Comparison of ENCODE assay signal across 9 cellular contexts in genomic region chr5:90015584-90016018, GRCh38.
DNase-seq lines count a peak whose midpoint lies in the region; ATAC-seq lines count a peak whose summit lies in the region.
"Had no signal": no experiment of that assay in that cellular context is flagged by ENCODE, and none has a peak within 500 bp of the region (broad histone marks: within the 10 kb centered on the region; RNA-seq: fewer than 3 reads in every experiment).

No MANE protein-coding gene starts in this region.

- no peaks in the 10 kb centered on the region for H3K79me1 ChIP-seq in neuronal stem cell (ENCODE audit: low read depth, low read length)

- H3K4me2 ChIP-seq in neuronal stem cell (ENCODE audit: insufficient read depth, low read length, poor library complexity, severe bottlenecking) = no peak overlapping the region

- no peak overlapping the region for H2AK5ac ChIP-seq in neuronal stem cell (ENCODE audit: low read depth, low read length)

- H2BK120ac ChIP-seq in neuronal stem cell (ENCODE audit: low read depth, low read length) = no peak overlapping the region

- no peak overlapping the region for H3K27ac ChIP-seq in neuronal stem cell (replicated peaks; ENCODE audit: low read length)
- H3K27ac ChIP-seq: esophagus muscularis mucosa had no signal

- H2AFZ ChIP-seq in neuronal stem cell (ENCODE audit: low read length) = peak overlapping the region; percentile 19

- POLR2A ChIA-PET in activated CD4-positive, alpha-beta T cell treated with anti-CD3 and anti-CD28 coated beads, Interleukin-2, amount 10 ng/mL, durations not matched to agents 7 days and 5 days (lab: Charles Lee) = no interaction called here

- H3K4me3 ChIP-seq in neuronal stem cell (ENCODE audit: low read length in 2 of 2) = no peak overlapping the region
- H3K4me3 ChIP-seq: esophagus muscularis mucosa had no signal

- ATAC-seq in GM19025 (IDR thresholded peaks at IDR 0.05; ENCODE audit: low read depth, unreplicated experiment) (peak; percentile 74), HG02938 (IDR thresholded peaks at IDR 0.05; ENCODE audit: unreplicated experiment) (peak; percentile 93)

- no peaks in the 10 kb centered on the region for H3K36me3 Mint-ChIP-seq in activated CD4-positive, alpha-beta T cell treated with anti-CD3 and anti-CD28 coated beads, Interleukin-2, amount 10 ng/mL, durations not matched to agents 7 days and 5 days (ENCODE audit: low read depth)

- no peaks in the 10 kb centered on the region for H3K27me3 Mint-ChIP-seq in activated CD4-positive, alpha-beta T cell treated with anti-CD3 and anti-CD28 coated beads, Interleukin-2, amount 10 ng/mL, durations not matched to agents 7 days and 5 days

- H4K91ac ChIP-seq in neuronal stem cell (ENCODE audit: low read depth, low read length, poor library complexity) = no peak overlapping the region

- no CpG with 5 or more reads among the region's 3 CpGs for WGBS in neuronal stem cell (ENCODE audit: extremely low coverage in 2 of 2, insufficient read length in 2 of 2, insufficient replicate concordance in 1 of 2), 2 donors

- H3K9me3 ChIP-seq in neuronal stem cell (replicated peaks in 1 of 2; ENCODE audit: control insufficient read depth in 2 of 2, insufficient read depth in 1 of 2, low read depth in 1 of 2, low read length in 2 of 2) = no peaks in the 10 kb centered on the region
- H3K9me3 ChIP-seq: esophagus muscularis mucosa had no signal

- CTCF ChIA-PET in activated CD4-positive, alpha-beta T cell treated with anti-CD3 and anti-CD28 coated beads, Interleukin-2, amount 10 ng/mL, durations not matched to agents 7 days and 5 days (lab: Charles Lee) = interaction anchor here (0.7 kb wide), 1 partner anchor 10 kb away, joined by 3 read pairs; no protein-coding TSS in a partner anchor

- H2BK15ac ChIP-seq in neuronal stem cell (ENCODE audit: low read length) = no peak overlapping the region

- no peak overlapping the region for H3K9ac ChIP-seq in neuronal stem cell (ENCODE audit: low read depth, low read length, poor library complexity)

- H3K18ac ChIP-seq in neuronal stem cell (ENCODE audit: low read length) = no peak overlapping the region

- H3K27ac Mint-ChIP-seq in activated CD4-positive, alpha-beta T cell treated with anti-CD3 and anti-CD28 coated beads, Interleukin-2, amount 10 ng/mL, durations not matched to agents 7 days and 5 days = no peak overlapping the region

- no peak overlapping the region for H3K14ac ChIP-seq in neuronal stem cell (ENCODE audit: low read length)

- no peak overlapping the region for H3K23ac ChIP-seq in neuronal stem cell (ENCODE audit: low read depth, low read length, poor library complexity)

- H3K4me3 Mint-ChIP-seq in activated CD4-positive, alpha-beta T cell treated with anti-CD3 and anti-CD28 coated beads, Interleukin-2, amount 10 ng/mL, durations not matched to agents 7 days and 5 days = no peak overlapping the region

- H2BK12ac ChIP-seq in neuronal stem cell (ENCODE audit: low read length) = no peak overlapping the region

- peaks cover 2% of the 10 kb centered on the region for H3K9me3 Mint-ChIP-seq in activated CD4-positive, alpha-beta T cell treated with anti-CD3 and anti-CD28 coated beads, Interleukin-2, amount 10 ng/mL, durations not matched to agents 7 days and 5 days

- H3K27me3 ChIP-seq in neuronal stem cell (ENCODE audit: control insufficient read depth in 3 of 3, insufficient read depth in 3 of 3, low read depth in 1 of 3, low read length in 3 of 3) = no peaks in the 10 kb centered on the region
- H3K27me3 ChIP-seq: esophagus muscularis mucosa had no signal

- no peak overlapping the region for H3K4ac ChIP-seq in neuronal stem cell (ENCODE audit: low read length)

- peaks cover 1 to 17% of the 10 kb centered on the region in 2 donors for H3K4me1 ChIP-seq in neuronal stem cell (ENCODE audit: control insufficient read depth in 2 of 2, insufficient read depth in 1 of 2, low read depth in 1 of 2, low read length in 2 of 2)
- H3K4me1 ChIP-seq: esophagus muscularis mucosa had no signal

- H3K4me1 Mint-ChIP-seq in activated CD4-positive, alpha-beta T cell treated with anti-CD3 and anti-CD28 coated beads, Interleukin-2, amount 10 ng/mL, durations not matched to agents 7 days and 5 days = no peaks in the 10 kb centered on the region

- no peak overlapping the region for H2BK5ac ChIP-seq in neuronal stem cell (ENCODE audit: low read length)

- H4K8ac ChIP-seq in neuronal stem cell (ENCODE audit: low read depth, low read length) = no peak overlapping the region

- DNase-seq in SK-N-DZ (ENCODE audit: low spot score) (peak; percentile 76), neuronal stem cell (ENCODE audit: low spot score) (no peak), NCI-H187 treated with DMSO at 0.1 percent for 48 hours (lab: John Stamatoyannopoulos, UW) (no peak), D341Med (ENCODE audit: low spot score) (no peak)
- no peak for DNase-seq in activated CD4-positive, alpha-beta T cell treated with anti-CD3 and anti-CD28 coated beads, Interleukin-2, amount 10 ng/mL, durations not matched to agents 7 days and 5 days
- DNase-seq in activated CD4-positive, alpha-beta T cell treated with anti-CD3 and anti-CD28 coated beads, Interleukin-2, amount 50 U/mL, for 1 hour = no peak

- no peaks in the 10 kb centered on the region for H3K36me3 ChIP-seq in neuronal stem cell (replicated peaks in 1 of 2; ENCODE audit: control insufficient read depth in 2 of 2, insufficient read depth in 2 of 2, low read length in 2 of 2)
- H3K36me3 ChIP-seq: esophagus muscularis mucosa had no signal
